20 cellular contexts compared by ENCODE assay signal in genomic region chr3:138397983-138398382, GRCh38. TPM values are rescaled to one million over a fixed set of nuclear protein-coding genes. Genes with fewer than 3 reads are reported as not detected.
DNase-seq lines count a peak whose midpoint lies in the region; ATAC-seq and TF ChIP-seq lines count a peak whose summit lies in the region.
"Had no signal": no experiment of that assay in that cellular context is flagged by ENCODE, and none has a peak within 500 bp of the region (broad histone marks: within the 10 kb centered on the region; RNA-seq: fewer than 3 reads in every experiment).

No MANE protein-coding gene starts in this region.

- H3K36me3 Mint-ChIP-seq in stimulated activated effector memory CD8-positive, alpha-beta T cell treated with anti-CD3 and anti-CD28 coated beads, Interleukin-12 subunit alpha, Interleukin-12 subunit beta, amount 100 ng/mL, for 72 hours: no peaks in the 10 kb centered on the region
- H3K36me3 Mint-ChIP-seq: IgD-negative memory B cell, naive B cell had no signal

- peaks cover 34% of the 10 kb centered on the region for H3K36me3 ChIP-seq in upper lobe of right lung
- H3K36me3 ChIP-seq: BLaER1, transverse colon had no signal

- whole genome bisulfite sequencing in right cardiac atrium: 78% methylated on average over 4 of the region's 4 CpGs

- H3K4me3 ChIP-seq in right cardiac atrium (ENCODE audit: low read length) (no peak overlapping the region), fibroblast of the aortic adventitia (ENCODE audit: low read depth, low read length) (no peak overlapping the region), upper lobe of right lung (no peak overlapping the region)
- H3K4me3 ChIP-seq: ascending aorta, BLaER1, transverse colon had no signal

- H3K27ac ChIP-seq in right cardiac atrium (ENCODE audit: low read length): peak overlapping the region; percentile 8
- no peak overlapping the region for H3K27ac ChIP-seq in upper lobe of right lung
- H3K27ac ChIP-seq: ascending aorta, transverse colon had no signal

- TF ChIP-seq CTCF in fibroblast of the aortic adventitia (IDR thresholded peaks at IDR 0.05; ENCODE audit: insufficient read depth, low read length): peak; percentile 5
- TF ChIP-seq CTCF in upper lobe of right lung (IDR thresholded peaks at IDR 0.05): peak; percentile 7

- peaks cover 20% of the 10 kb centered on the region for H3K4me1 ChIP-seq in right cardiac atrium (ENCODE audit: control insufficient read depth, insufficient read depth, low read length)
- no peaks in the 10 kb centered on the region for H3K4me1 ChIP-seq in upper lobe of right lung
- H3K4me1 ChIP-seq: ascending aorta, transverse colon had no signal

- no peaks in the 10 kb centered on the region for H3K27me3 ChIP-seq in right cardiac atrium (ENCODE audit: control insufficient read depth, insufficient read depth)
- no peaks in the 10 kb centered on the region for H3K27me3 ChIP-seq in upper lobe of right lung
- H3K27me3 ChIP-seq: ascending aorta, BLaER1, transverse colon had no signal

- ATAC-seq in right cardiac atrium (no peak), upper lobe of right lung (no peak), GM18517 (IDR thresholded peaks at IDR 0.05; ENCODE audit: unreplicated experiment) (no peak)
- ATAC-seq in stimulated activated effector memory CD8-positive, alpha-beta T cell treated with anti-CD3 and anti-CD28 coated beads, Interleukin-12 subunit alpha, Interleukin-12 subunit beta, amount 100 ng/mL, for 72 hours: no peak

- in situ Hi-C loops in SK-MEL-5 (cut with HindIII; ENCODE audit: low pct_unique_long_range_greater_than_20kb, low sequenced_read_pairs): no loop called here

- H3K9me3 Mint-ChIP-seq in stimulated activated effector memory CD8-positive, alpha-beta T cell treated with anti-CD3 and anti-CD28 coated beads, Interleukin-12 subunit alpha, Interleukin-12 subunit beta, amount 100 ng/mL, for 72 hours: no peaks in the 10 kb centered on the region
- H3K9me3 Mint-ChIP-seq: activated T-helper 1 cell treated with anti-CD3 and anti-CD28 coated beads, Interleukin-12 subunit alpha, Interleukin-12 subunit beta, Interleukin-2, Interleukin-4 antibody, amounts not matched to agents 30 ng/mL and 10 ng/mL and 1 ng/mL, durations not matched to agents 14 hours and 24 hours and 36 hours; naive B cell had no signal

- intact Hi-C loops in right cardiac atrium (cut with DNase I): no loop called here
- intact Hi-C loops in cardiac septum (cut with DNase I): loop anchor here (5.0 kb wide), 1 partner anchor 51 kb away; the partner anchor contains the start of gene MRAS
- intact Hi-C loops in upper lobe of right lung (cut with DNase I): no loop called here

- no peak for DNase-seq in right cardiac atrium
- no peak for DNase-seq in cardiac septum (ENCODE audit: low spot score)
- DNase-seq in SK-MEL-5 (ENCODE audit: low read depth, low spot score): peak; percentile 50
- no peak for DNase-seq in fibroblast of the aortic adventitia (ENCODE audit: low read depth)
- no peak for DNase-seq in upper lobe of right lung
- DNase-seq in NCI-H345 (lab: John Stamatoyannopoulos, UW): no peak
- DNase-seq in stimulated activated effector memory CD8-positive, alpha-beta T cell treated with anti-CD3 and anti-CD28 coated beads, Interleukin-12 subunit alpha, Interleukin-12 subunit beta, amount 100 ng/mL, for 72 hours (ENCODE audit: low spot score in 2 of 2): no peak
- DNase-seq: activated CD4-positive, alpha-beta T cell treated with anti-CD3 and anti-CD28 coated beads, Interleukin-2, amount 50 U/mL, for 1 hour; DND-41; left cardiac atrium; naive B cell; NCI-H1436 treated with DMSO at 0.1 percent for 48 hours; NCI-H524; stimulated activated CD4-positive, alpha-beta T cell treated with anti-CD3 and anti-CD28 coated beads, Interleukin-1b, Interleukin-23, amount 100 ng/mL, for 48 hours; transverse colon had no signal

- H3K4me3 Mint-ChIP-seq in stimulated activated effector memory CD8-positive, alpha-beta T cell treated with anti-CD3 and anti-CD28 coated beads, Interleukin-12 subunit alpha, Interleukin-12 subunit beta, amount 100 ng/mL, for 72 hours: no peak overlapping the region
- H3K4me3 Mint-ChIP-seq: activated T-helper 1 cell treated with anti-CD3 and anti-CD28 coated beads, Interleukin-12 subunit alpha, Interleukin-12 subunit beta, Interleukin-2, Interleukin-4 antibody, amounts not matched to agents 30 ng/mL and 10 ng/mL and 1 ng/mL, durations not matched to agents 14 hours and 24 hours and 36 hours; IgD-negative memory B cell; naive B cell had no signal

- no peaks in the 10 kb centered on the region for H3K4me1 Mint-ChIP-seq in stimulated activated effector memory CD8-positive, alpha-beta T cell treated with anti-CD3 and anti-CD28 coated beads, Interleukin-12 subunit alpha, Interleukin-12 subunit beta, amount 100 ng/mL, for 72 hours
- H3K4me1 Mint-ChIP-seq: IgD-negative memory B cell, naive B cell had no signal

- H3K27ac Mint-ChIP-seq in stimulated activated effector memory CD8-positive, alpha-beta T cell treated with anti-CD3 and anti-CD28 coated beads, Interleukin-12 subunit alpha, Interleukin-12 subunit beta, amount 100 ng/mL, for 72 hours: no peak overlapping the region
- H3K27ac Mint-ChIP-seq: activated T-helper 1 cell treated with anti-CD3 and anti-CD28 coated beads, Interleukin-12 subunit alpha, Interleukin-12 subunit beta, Interleukin-2, Interleukin-4 antibody, amounts not matched to agents 30 ng/mL and 10 ng/mL and 1 ng/mL, durations not matched to agents 14 hours and 24 hours and 36 hours; IgD-negative memory B cell had no signal

- no peaks in the 10 kb centered on the region for H3K9me3 ChIP-seq in right cardiac atrium (ENCODE audit: control insufficient read depth, low read length)
- no peaks in the 10 kb centered on the region for H3K9me3 ChIP-seq in upper lobe of right lung
- H3K9me3 ChIP-seq: ascending aorta, BLaER1, transverse colon had no signal

RNA-seq across cellular contexts. Expression of gene ESYT3, which starts 36.4 kb away (rescaled TPM):
- total RNA-seq in right cardiac atrium: 1 to 10 TPM; 1.2 to 2.4 (median 1.6) TPM
- polyA plus RNA-seq in right cardiac atrium: 0.66 TPM
- total RNA-seq in cardiac septum: 2.4 TPM
- total RNA-seq in SK-MEL-5 (2014; rRNA removed; shearing (Covaris generic)): 0.05 TPM in 1 of 2 replicates, not detected in the other
- 0.20 TPM in 1 of 2 replicates, not detected in the other for polyA plus RNA-seq in SK-MEL-5 (2015; cell fraction: cytosol; rRNA removed)
- 0.28 TPM in 1 of 2 replicates, not detected in the other for polyA plus RNA-seq in SK-MEL-5 (2015; cell fraction: nucleus; rRNA removed)
- total RNA-seq in fibroblast of the aortic adventitia (ENCODE audit: low replicate concordance): 0.27 and 0.65 TPM in 2 replicates
- total RNA-seq in upper lobe of right lung: 66.4 TPM
- total RNA-seq: ascending aorta had no signal

RNA-seq across cellular contexts. Expression of gene MRAS, which starts 49.6 kb away (rescaled TPM):
- total RNA-seq in right cardiac atrium (100 to 1,000 TPM; 244 to 374 (median 303) TPM), cardiac septum (327 TPM), fibroblast of the aortic adventitia (ENCODE audit: low replicate concordance) (31.2 and 53.3 TPM in 2 replicates), upper lobe of right lung (79.4 TPM)
- 184 TPM for polyA plus RNA-seq in right cardiac atrium
- 6.5 and 10.9 TPM in 2 replicates for total RNA-seq in SK-MEL-5 (2014; rRNA removed; shearing (Covaris generic))
- 8.0 and 12.4 TPM in 2 replicates for polyA plus RNA-seq in SK-MEL-5 (2015; cell fraction: cytosol; rRNA removed)
- polyA plus RNA-seq in SK-MEL-5 (2015; cell fraction: nucleus; rRNA removed): 6.4 and 8.5 TPM in 2 replicates
- polyA plus RNA-seq: IgD-negative memory B cell had no signal

Comparison
In these comparisons a context has a peak if more than half of its experiments do, and no peak if none do; other contexts are left out.
1. RNA of gene ESYT3, which starts 36.4 kb away (total RNA-seq): 66.4 TPM in upper lobe of right lung (single experiment); 2.4 TPM in cardiac septum (single experiment), 1.2 to 2.4 TPM in right cardiac atrium, 0.27 to 0.65 TPM in fibroblast of the aortic adventitia and 0.05 TPM in SK-MEL-5; every median in the first group is over 10 times any median in the second.